Comparison of ENCODE assay signal across 3 cellular contexts in genomic region chr1:6450005-6450450, GRCh38.
A peak's percentile ranks its signal among the peaks of the same experiment; 100 is the strongest.
TF ChIP-seq lines count a peak whose summit lies in the region.

No MANE protein-coding gene starts in this region.

TF ChIP-seq in HCT116, 20 proteins besides CTCF, POLR2A, EP300 and RAD21:
- TF ChIP-seq ZBTB33 (IDR thresholded peaks at IDR 0.05; ENCODE audit: extremely low read depth, insufficient replicate concordance, low read length) (no peak), TCF7L2 (IDR thresholded peaks at IDR 0.05; ENCODE audit: borderline replicate concordance, extremely low read depth, insufficient read depth, insufficient read length) (no peak), SIN3A (IDR thresholded peaks at IDR 0.05; ENCODE audit: low read depth) (no peak), ELF1 (IDR thresholded peaks at IDR 0.05; ENCODE audit: borderline replicate concordance, low read depth) (no peak), ATF3 (IDR thresholded peaks at IDR 0.05) (no peak), CBX3 (IDR thresholded peaks at IDR 0.05; ENCODE audit: low read depth) (no peak), EZH2 (IDR thresholded peaks at IDR 0.05) (no peak), YY1 (IDR thresholded peaks at IDR 0.05; ENCODE audit: extremely low read depth, insufficient replicate concordance, low read depth, low read length) (no peak), REST (IDR thresholded peaks at IDR 0.05; ENCODE audit: low read depth) (no peak), CEBPB (IDR thresholded peaks at IDR 0.05; ENCODE audit: low read depth) (no peak), SP1 (IDR thresholded peaks at IDR 0.05; ENCODE audit: low read depth) (no peak), POLR2AphosphoS5 (IDR thresholded peaks at IDR 0.05; ENCODE audit: low read depth, low read length) (no peak), ZNF274 (IDR thresholded peaks at IDR 0.05; ENCODE audit: low read depth, low read length) (no peak), JUND (IDR thresholded peaks at IDR 0.05) (no peak), EZH2phosphoT487 (IDR thresholded peaks at IDR 0.05; ENCODE audit: borderline replicate concordance) (no peak), FOSL1 (IDR thresholded peaks at IDR 0.05; ENCODE audit: low read depth) (no peak)
- TF ChIP-seq, protein P1, sequence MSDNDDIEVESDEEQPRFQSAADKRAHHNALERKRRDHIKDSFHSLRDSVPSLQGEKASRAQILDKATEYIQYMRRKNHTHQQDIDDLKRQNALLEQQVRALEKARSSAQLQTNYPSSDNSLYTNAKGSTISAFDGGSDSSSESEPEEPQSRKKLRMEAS (IDR thresholded peaks at IDR 0.05) = no peak

TF ChIP-seq in K562, 482 proteins besides CTCF, POLR2A, EP300 and RAD21:
- TF ChIP-seq STAG1 (CRISPR knock-in tag; IDR thresholded peaks at IDR 0.05; ENCODE audit: borderline replicate concordance) = peak; percentile 9; the same call in 1 of the 2 replicates
- TF ChIP-seq CAMTA2 (CRISPR knock-in tag; conservative IDR thresholded peaks at IDR 0.05) = no peak
- no peak for TF ChIP-seq UBTF (IDR thresholded peaks at IDR 0.05; ENCODE audit: borderline replicate concordance in 1 of 2, low read depth in 2 of 2, low read length in 2 of 2)
TF ChIP-seq in K562: peak in this region for 1.

TF ChIP-seq in liver, 16 proteins besides CTCF, POLR2A, EP300 and RAD21:
- TF ChIP-seq FOXA1 (IDR thresholded peaks at IDR 0.05) = no peak
- no peak for TF ChIP-seq ZBTB33 (IDR thresholded peaks at IDR 0.05)
- no peak for TF ChIP-seq EGR1 (IDR thresholded peaks at IDR 0.05; ENCODE audit: low read depth in 2 of 2)
- no peak for TF ChIP-seq RXRA (IDR thresholded peaks at IDR 0.05)
- TF ChIP-seq, protein P1 (IDR thresholded peaks at IDR 0.05) = no peak
- no peak for TF ChIP-seq SP1 (IDR thresholded peaks at IDR 0.05)
- TF ChIP-seq ATF3 (IDR thresholded peaks at IDR 0.05) = no peak
- no peak for TF ChIP-seq GABPA (IDR thresholded peaks at IDR 0.05 in 1 of 2, conservative IDR thresholded peaks at IDR 0.05 in 1 of 2)
- no peak for TF ChIP-seq HNF4G (IDR thresholded peaks at IDR 0.05)
- TF ChIP-seq TAF1 (conservative IDR thresholded peaks at IDR 0.05) = no peak
- no peak for TF ChIP-seq NR2F2 (IDR thresholded peaks at IDR 0.05)
- TF ChIP-seq JUND (IDR thresholded peaks at IDR 0.05) = no peak
TF ChIP-seq in liver: peak in this region for 0.
